In genomic region chr6:11126876-11127275, GRCh38 we compare ENCODE assay signal across 1 cellular context.
TF ChIP-seq lines count a peak whose summit lies in the region.

No MANE protein-coding gene starts in this region.

TF ChIP-seq in GM23338, 12 proteins besides CTCF, POLR2A, EP300 and RAD21 (continued from another document):
- no peak for TF ChIP-seq REST (IDR thresholded peaks at IDR 0.05; ENCODE audit: unreplicated experiment)
- no peak for TF ChIP-seq JUNB (IDR thresholded peaks at IDR 0.05; ENCODE audit: unreplicated experiment)
- no peak for TF ChIP-seq ETS1 (IDR thresholded peaks at IDR 0.05)
- no peak for TF ChIP-seq STAT1 (IDR thresholded peaks at IDR 0.05; ENCODE audit: unreplicated experiment)
- no peak for TF ChIP-seq ZNF114 (CRISPR knock-in tag; IDR thresholded peaks at IDR 0.05)
- TF ChIP-seq EZH2phosphoT487 (IDR thresholded peaks at IDR 0.05; ENCODE audit: unreplicated experiment) = no peak
- TF ChIP-seq ZNF331 (CRISPR knock-in tag; IDR thresholded peaks at IDR 0.05; ENCODE audit: low read depth) = no peak
- no peak for TF ChIP-seq EZH2 (IDR thresholded peaks at IDR 0.05; ENCODE audit: low read depth, unreplicated experiment)
TF ChIP-seq in GM23338: peak in this region for 0.
